Comparison of ENCODE assay signal across 1 cellular context in genomic region chr17:7261377-7262191, GRCh38.
TF ChIP-seq lines count a peak whose summit lies in the region.

No MANE protein-coding gene starts in this region.

TF ChIP-seq in K562, 482 proteins besides CTCF, POLR2A, EP300 and RAD21:
- TF ChIP-seq DMBX1 (CRISPR knock-in tag; IDR thresholded peaks at IDR 0.05; ENCODE audit: borderline replicate concordance) = no peak
- TF ChIP-seq CBFA2T2 (conservative IDR thresholded peaks at IDR 0.05) = no peak
- no peak for TF ChIP-seq E2F5 (CRISPR knock-in tag; IDR thresholded peaks at IDR 0.05)
- TF ChIP-seq DIDO1 (tag; IDR thresholded peaks at IDR 0.05; ENCODE audit: low read depth) = no peak
- no peak for TF ChIP-seq EGR1 (conservative IDR thresholded peaks at IDR 0.05)
- peak; percentile 71 for TF ChIP-seq POLR2G (IDR thresholded peaks at IDR 0.05; ENCODE audit: low read depth, low read length)
- no peak for TF ChIP-seq RBM39 (optimal IDR thresholded peaks at IDR 0.05; ENCODE audit: low read depth, low read length)
- TF ChIP-seq SETDB1 (IDR thresholded peaks at IDR 0.05; ENCODE audit: low read length) = no peak
- no peak for TF ChIP-seq SMARCC2 (IDR thresholded peaks at IDR 0.05; ENCODE audit: low read depth)
- TF ChIP-seq KDM5B (IDR thresholded peaks at IDR 0.05; ENCODE audit: insufficient replicate concordance, low read depth, low read length) = no peak
- no peak for TF ChIP-seq NCOR1 (IDR thresholded peaks at IDR 0.05)
- no peak for TF ChIP-seq MLX (CRISPR knock-in tag; conservative IDR thresholded peaks at IDR 0.05)
- TF ChIP-seq RBFOX2 (IDR thresholded peaks at IDR 0.05; ENCODE audit: low read depth, low read length) = peak; percentile 35; the same call in 1 of the 2 replicates
- TF ChIP-seq SNRNP70 (optimal IDR thresholded peaks at IDR 0.05; ENCODE audit: low read depth, low read length) = no peak
- TF ChIP-seq ZNF121 (CRISPR knock-in tag; conservative IDR thresholded peaks at IDR 0.05) = no peak
- TF ChIP-seq ZBTB33 (CRISPR knock-in tag; IDR thresholded peaks at IDR 0.05) = peak; percentile 83
- TF ChIP-seq ZNF511 (CRISPR knock-in tag; IDR thresholded peaks at IDR 0.05) = no peak
- TF ChIP-seq HLTF (IDR thresholded peaks at IDR 0.05) = no peak
- TF ChIP-seq HOXB6 (CRISPR knock-in tag; IDR thresholded peaks at IDR 0.05; ENCODE audit: borderline replicate concordance) = no peak
- no peak for TF ChIP-seq SOX6 (IDR thresholded peaks at IDR 0.05)
- no peak for TF ChIP-seq ARID3B (CRISPR knock-in tag; IDR thresholded peaks at IDR 0.05; ENCODE audit: borderline replicate concordance)
TF ChIP-seq in K562: peak in this region for 3.
